8 cellular contexts compared by ENCODE assay signal in the genomic region with DNA sequence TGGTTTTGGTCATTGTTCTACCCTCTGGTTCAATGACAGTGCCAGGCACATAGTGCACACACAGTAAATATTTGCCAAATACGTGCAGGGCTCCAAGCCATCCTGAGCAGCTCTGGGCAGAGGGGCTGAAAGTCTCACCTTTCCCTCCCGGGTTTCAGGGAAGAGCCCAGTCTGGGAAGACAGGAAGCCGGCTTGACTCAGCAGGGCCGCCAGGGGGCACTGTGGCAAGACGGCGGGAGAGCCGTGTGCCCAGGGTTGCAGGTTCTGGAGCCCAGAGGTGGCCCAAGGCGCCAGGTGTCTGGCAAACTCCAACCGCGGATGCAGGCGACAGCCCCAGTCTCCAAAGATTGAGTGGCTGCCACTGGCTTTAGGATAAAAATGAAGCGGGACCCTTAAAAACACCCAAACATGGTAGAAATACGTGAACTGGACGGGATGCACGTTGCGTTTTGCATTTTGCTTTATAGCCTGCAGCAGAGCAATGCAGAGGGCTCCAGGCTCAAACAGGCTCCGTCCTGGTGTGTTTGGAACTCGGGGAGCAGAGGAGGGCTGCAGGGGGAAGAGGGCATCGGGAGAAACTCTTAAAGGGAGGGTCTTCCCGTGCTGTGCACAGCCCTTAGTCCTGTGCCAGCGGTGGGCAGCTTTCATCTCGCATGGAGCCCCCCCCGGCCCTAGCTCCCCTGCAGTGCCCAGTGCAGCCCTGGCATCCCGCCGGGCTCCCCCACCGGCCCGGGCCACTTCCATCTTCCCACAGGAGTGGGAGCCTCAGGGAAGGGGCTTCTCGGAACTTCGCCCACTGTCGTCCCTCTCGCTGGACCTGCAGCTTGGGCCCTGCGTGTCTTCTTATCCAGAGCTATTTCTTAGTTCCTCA. TPM values are rescaled to one million over a fixed set of nuclear protein-coding genes. Genes with fewer than 3 reads are reported as not detected.
DNase-seq lines count a peak whose midpoint lies in the region; ATAC-seq, FAIRE-seq and TF ChIP-seq lines count a peak whose summit lies in the region.

No MANE protein-coding gene starts in this region.

- H3K4me3 ChIP-seq in A549 (no peak overlapping the region), astrocyte of the cerebellum (ENCODE audit: low read depth, low read length) (no peak overlapping the region), tibial nerve (no peak overlapping the region)

- peak; percentile 18; a peak in 1 of 5 replicates for TF ChIP-seq RAD21 in A549 (conservative IDR thresholded peaks at IDR 0.05 in 1 of 2, IDR thresholded peaks at IDR 0.05 in 1 of 2)

- no peak for FAIRE-seq in A549 (lab: Jason Lieb, UNC)

- H3K27ac ChIP-seq in A549 (no peak overlapping the region), tibial nerve (no peak overlapping the region)

- no peaks in the 10 kb centered on the region for H3K4me1 ChIP-seq in A549
- H3K4me1 ChIP-seq in tibial nerve, result peaks cover 0 to 12% (median 0%) of the 10 kb centered on the region in 4 donors

- peak; percentile 73 for TF ChIP-seq CTCF in A549 (IDR thresholded peaks at IDR 0.05)
- TF ChIP-seq CTCF in astrocyte of the cerebellum (IDR thresholded peaks at IDR 0.05; ENCODE audit: low read depth, low read length, missing control alignments), result peak; percentile 85
- TF ChIP-seq CTCF in tibial nerve (IDR thresholded peaks at IDR 0.05), result peak; percentile 48 to 67 (median 61)
- no peak for TF ChIP-seq CTCF in omental fat pad (IDR thresholded peaks at IDR 0.05)

- H3K36me3 ChIP-seq in tibial nerve, result no peaks in the 10 kb centered on the region

- H3K4me2 ChIP-seq in A549, result no peak overlapping the region

- H3K9me3 ChIP-seq in A549 (no peaks in the 10 kb centered on the region), tibial nerve (no peaks in the 10 kb centered on the region)

- no peak for TF ChIP-seq POLR2A in A549 (IDR thresholded peaks at IDR 0.05; ENCODE audit: low read length)
- TF ChIP-seq POLR2A in tibial nerve (IDR thresholded peaks at IDR 0.05), result no peak

- peaks cover 0 to 24% of the 10 kb centered on the region in 2 donors for H3K27me3 ChIP-seq in tibial nerve

- no peak for TF ChIP-seq EP300 in A549 (IDR thresholded peaks at IDR 0.05)
- no peak for TF ChIP-seq EP300 in tibial nerve (IDR thresholded peaks at IDR 0.05)

- DNase-seq in A549 (ENCODE audit: low read depth in 1 of 2, low spot score in 1 of 2) (peak; percentile 50 to 74), G401 (ENCODE audit: low spot score) (peak; percentile 34), NCI-H345 (lab: John Stamatoyannopoulos, UW) (peak; percentile 58), astrocyte of the cerebellum (ENCODE audit: low read depth) (no peak), iris pigment epithelial cell (ENCODE audit: low read depth) (peak; percentile 16), tibial nerve (ENCODE audit: low spot score in 2 of 2) (no peak), omental fat pad (ENCODE audit: low spot score) (no peak)

- CTCF ChIA-PET in A549 (lab: Yijun Ruan, JAX), result interaction anchor here (0.8 to 6.3 kb wide), 32 partner anchors 9 to 522 kb away, joined by 3 to 57 read pairs (median 4); a partner anchor contains a TSS

- in situ Hi-C loops in G401 (cut with HindIII; ENCODE audit: low sequenced_read_pairs) (no loop called here), astrocyte of the cerebellum (cut with HindIII; ENCODE audit: low sequenced_read_pairs) (no loop called here)

- ATAC-seq in A549 (peak; percentile 71 to 95), HG03439 (IDR thresholded peaks at IDR 0.05; ENCODE audit: unreplicated experiment) (no peak), omental fat pad (ENCODE audit: low FRiP score) (no peak)

- POLR2A ChIA-PET in A549 (lab: Yijun Ruan, JAX), result no interaction called here

- WGBS in A549 (ENCODE audit: missing lambda C conversion rate), result 35% methylated on average over 32 of the region's 32 CpGs
- WGBS in tibial nerve, 2 donors, result 53 to 69% methylated on average over 27 to 28 of the region's 32 CpGs

TF ChIP-seq in A549, 52 proteins besides CTCF, POLR2A, EP300 and RAD21:
- TF ChIP-seq JUNB (IDR thresholded peaks at IDR 0.05), result no peak
- TF ChIP-seq RFX5 (IDR thresholded peaks at IDR 0.05), result no peak
- peak; percentile 39; the same call in 2 of the 3 replicates for TF ChIP-seq SMC3 (IDR thresholded peaks at IDR 0.05)
- TF ChIP-seq MAZ (IDR thresholded peaks at IDR 0.05; ENCODE audit: borderline replicate concordance, low read depth, low read length), result no peak
- TF ChIP-seq, protein P1, sequence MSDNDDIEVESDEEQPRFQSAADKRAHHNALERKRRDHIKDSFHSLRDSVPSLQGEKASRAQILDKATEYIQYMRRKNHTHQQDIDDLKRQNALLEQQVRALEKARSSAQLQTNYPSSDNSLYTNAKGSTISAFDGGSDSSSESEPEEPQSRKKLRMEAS (IDR thresholded peaks at IDR 0.05), result no peak
- TF ChIP-seq CBX2 (IDR thresholded peaks at IDR 0.05; ENCODE audit: borderline replicate concordance, low read depth), result no peak
TF ChIP-seq in A549: peak in this region for 1.

RNA-seq across cellular contexts. Expression of a gene that starts 10.7 kb away (rescaled TPM):
- polyA plus RNA-seq in A549 (2011; rRNA removed) (not detected in 2 replicates), A549 (2017; fragmentation: RNase III; extraction: RNeasy Plus Mini Kit Qiagen cat#74134 plus additional on column Dnase treatment) (not detected in 3 replicates)
- polyA plus RNA-seq in A549 (2012; cell fraction: cytosol; rRNA removed), result not detected in 2 replicates
- not detected in 2 replicates for polyA plus RNA-seq in A549 (2012; cell fraction: nucleus; rRNA removed)
- polyA minus RNA-seq in A549 (2011; rRNA and poly(A)+ RNA removed), result not detected in 2 replicates
- not detected in 2 replicates for total RNA-seq in G401 (2014; rRNA removed; shearing (Covaris generic))
- total RNA-seq in tibial nerve (not detected), omental fat pad (not detected)

RNA-seq across cellular contexts. Expression of a gene that starts 18.4 kb away (rescaled TPM):
- not detected in 2 replicates for polyA plus RNA-seq in A549 (2011; rRNA removed)
- polyA plus RNA-seq in A549 (2012; cell fraction: cytosol; rRNA removed), result not detected in 2 replicates
- polyA plus RNA-seq in A549 (2012; cell fraction: nucleus; rRNA removed), result not detected in 2 replicates
- not detected in 3 replicates for polyA plus RNA-seq in A549 (2017; fragmentation: RNase III; extraction: RNeasy Plus Mini Kit Qiagen cat#74134 plus additional on column Dnase treatment)
- polyA minus RNA-seq in A549 (2011; rRNA and poly(A)+ RNA removed), result not detected in 2 replicates
- total RNA-seq in G401 (2014; rRNA removed; shearing (Covaris generic)), result not detected in 2 replicates
- total RNA-seq in tibial nerve, result not detected
- total RNA-seq in omental fat pad, result not detected

RNA-seq across cellular contexts. Expression of a gene that starts 32.0 kb away (rescaled TPM):
- not detected in 2 replicates for polyA plus RNA-seq in A549 (2011; rRNA removed)
- not detected in 2 replicates for polyA plus RNA-seq in A549 (2012; cell fraction: cytosol; rRNA removed)
- polyA plus RNA-seq in A549 (2012; cell fraction: nucleus; rRNA removed), result not detected in 2 replicates
- not detected in 3 replicates for polyA plus RNA-seq in A549 (2017; fragmentation: RNase III; extraction: RNeasy Plus Mini Kit Qiagen cat#74134 plus additional on column Dnase treatment)
- polyA minus RNA-seq in A549 (2011; rRNA and poly(A)+ RNA removed), result not detected in 2 replicates
- total RNA-seq in G401 (2014; rRNA removed; shearing (Covaris generic)), result not detected in 2 replicates
- not detected for total RNA-seq in tibial nerve
- not detected for total RNA-seq in omental fat pad

RNA-seq across cellular contexts. Expression of a gene that starts 42.2 kb away (rescaled TPM):
- polyA plus RNA-seq in A549 (2011; rRNA removed) (not detected in 2 replicates), A549 (2017; fragmentation: RNase III; extraction: RNeasy Plus Mini Kit Qiagen cat#74134 plus additional on column Dnase treatment) (not detected in 3 replicates)
- polyA plus RNA-seq in A549 (2012; cell fraction: cytosol; rRNA removed), result not detected in 2 replicates
- polyA plus RNA-seq in A549 (2012; cell fraction: nucleus; rRNA removed), result 0.05 TPM in 1 of 2 replicates, not detected in the other
- not detected in 2 replicates for polyA minus RNA-seq in A549 (2011; rRNA and poly(A)+ RNA removed)
- total RNA-seq in G401 (2014; rRNA removed; shearing (Covaris generic)), result not detected in 2 replicates
- total RNA-seq in tibial nerve (not detected), omental fat pad (not detected)

RNA-seq across cellular contexts. Expression of a gene that starts 55.2 kb away (rescaled TPM):
- polyA plus RNA-seq in A549 (2011; rRNA removed), result not detected in 2 replicates
- not detected in 2 replicates for polyA plus RNA-seq in A549 (2012; cell fraction: cytosol; rRNA removed)
- not detected in 2 replicates for polyA plus RNA-seq in A549 (2012; cell fraction: nucleus; rRNA removed)
- polyA plus RNA-seq in A549 (2017; fragmentation: RNase III; extraction: RNeasy Plus Mini Kit Qiagen cat#74134 plus additional on column Dnase treatment), result not detected in 3 replicates
- polyA minus RNA-seq in A549 (2011; rRNA and poly(A)+ RNA removed), result not detected in 2 replicates
- total RNA-seq in G401 (2014; rRNA removed; shearing (Covaris generic)), result not detected in 2 replicates
- not detected for total RNA-seq in tibial nerve
- not detected for total RNA-seq in omental fat pad

Comparison
In these comparisons a context has a peak if more than half of its experiments do, and no peak if none do; other contexts are left out.
1. ATAC-seq: peak in A549 (2 of 2); none in HG03439 (single experiment) and omental fat pad (single experiment).
2. DNase-seq: peak in A549 (2 of 2), G401 (single experiment), NCI-H345 (single experiment) and iris pigment epithelial cell (single experiment); none in astrocyte of the cerebellum (single experiment), tibial nerve (0 of 2) and omental fat pad (single experiment).
3. CTCF ChIP-seq: peak in A549 (single experiment), astrocyte of the cerebellum (single experiment) and tibial nerve (5 of 5); none in omental fat pad (0 of 3).